11 cellular contexts compared by ENCODE assay signal in the genomic region with DNA sequence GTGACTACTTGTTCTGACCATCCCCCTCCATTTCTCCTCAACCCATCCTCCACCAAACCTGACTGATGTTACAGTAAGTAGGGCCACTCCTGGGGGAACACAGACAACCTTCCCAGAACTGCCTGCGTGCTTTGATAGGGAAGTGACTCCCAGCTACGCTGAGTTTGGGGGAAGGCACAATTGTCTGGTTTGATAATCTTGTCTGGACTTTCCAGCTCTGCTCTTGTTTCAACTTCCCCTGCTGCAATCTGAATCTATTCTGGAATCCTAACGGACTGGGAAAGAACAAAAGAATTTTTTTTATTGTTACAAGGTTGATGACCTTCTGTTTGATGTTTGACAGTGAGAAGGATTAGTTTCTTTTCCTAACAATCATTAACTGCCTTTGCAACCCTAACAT.
DNase-seq lines count a peak whose midpoint lies in the region; ATAC-seq and TF ChIP-seq lines count a peak whose summit lies in the region.
"Had no signal": no experiment of that assay in that cellular context is flagged by ENCODE, and none has a peak within 500 bp of the region (broad histone marks: within the 10 kb centered on the region; RNA-seq: fewer than 3 reads in every experiment).

No MANE protein-coding gene starts in this region.

- H3K9me3 ChIP-seq in heart left ventricle: no peaks in the 10 kb centered on the region
- H3K9me3 ChIP-seq in body of pancreas: no peaks in the 10 kb centered on the region
- no peaks in the 10 kb centered on the region for H3K9me3 ChIP-seq in transverse colon
- no peaks in the 10 kb centered on the region for H3K9me3 ChIP-seq in tibial artery

- H3K27ac ChIP-seq in heart left ventricle (no peak overlapping the region), body of pancreas (no peak overlapping the region), transverse colon (no peak overlapping the region), tibial artery (no peak overlapping the region)

- peak; percentile 15 for TF ChIP-seq EP300 in transverse colon (IDR thresholded peaks at IDR 0.05; ENCODE audit: low read depth)

- WGBS in heart left ventricle, 4 donors: 14 to 21% (median 17%) methylated on average over 3 of the region's 3 CpGs
- 7 to 14% methylated on average over 3 of the region's 3 CpGs for WGBS in body of pancreas, 2 donors
- 29 to 65% methylated on average over 3 of the region's 3 CpGs for WGBS in transverse colon (ENCODE audit: low coverage in 1 of 2), 2 donors

- H3K4me3 ChIP-seq in heart left ventricle (no peak overlapping the region), body of pancreas (no peak overlapping the region), transverse colon (no peak overlapping the region), tibial artery (no peak overlapping the region)

- no peak for TF ChIP-seq POLR2A in heart left ventricle (IDR thresholded peaks at IDR 0.05)
- TF ChIP-seq POLR2A in body of pancreas (IDR thresholded peaks at IDR 0.05): no peak
- no peak for TF ChIP-seq POLR2A in transverse colon (IDR thresholded peaks at IDR 0.05)

- intact Hi-C loops in heart left ventricle (cut with DNase I): loop anchor here in 1 of 10 donors (10.0 kb wide), 1 partner anchor 143 kb away; no protein-coding TSS in a partner anchor
- intact Hi-C loops in Right ventricle myocardium inferior (cut with DNase I): no loop called here
- intact Hi-C loops in body of pancreas (cut with DNase I): no loop called here
- intact Hi-C loops in transverse colon (cut with DNase I; ENCODE audit: low total_unique reads): no loop called here
- intact Hi-C loops in tibial artery (cut with DNase I; ENCODE audit: low total_unique reads): no loop called here

- H3K27me3 ChIP-seq in heart left ventricle: no peaks in the 10 kb centered on the region
- no peaks in the 10 kb centered on the region for H3K27me3 ChIP-seq in body of pancreas
- H3K27me3 ChIP-seq in transverse colon: no peaks in the 10 kb centered on the region
- no peaks in the 10 kb centered on the region for H3K27me3 ChIP-seq in tibial artery

- H3K4me1 ChIP-seq in heart left ventricle: peaks cover 0 to 13% (median 0%) of the 10 kb centered on the region in 12 donors
- no peaks in the 10 kb centered on the region for H3K4me1 ChIP-seq in body of pancreas
- H3K4me1 ChIP-seq in transverse colon: peaks cover 0 to 20% (median 0%) of the 10 kb centered on the region in 4 donors
- H3K4me1 ChIP-seq in tibial artery: peaks cover 0 to 27% (median 0%) of the 10 kb centered on the region in 4 donors

- DNase-seq in heart left ventricle (peak in 1 of 5 donors; percentile 19), Right ventricle myocardium inferior (ENCODE audit: missing footprints) (no peak), body of pancreas (no peak), kidney tubule cell (ENCODE audit: low spot score) (peak; percentile 36), transverse colon (no peak), tibial artery (no peak)
- no peak for DNase-seq in central memory CD4-positive, alpha-beta T cell
- DNase-seq: activated B cell treated with CpG ODN at 0.5 μM for 24 hours; activated T-cell treated with anti-CD3 and anti-CD28 coated beads, Interleukin-2, amount 50 U/mL, for 48 hours; NCI-H1930 had no signal

- ATAC-seq in heart left ventricle: peak in 3 of 4 donors; percentile 53 to 59 (median 55)
- ATAC-seq in Right ventricle myocardium inferior: no peak
- ATAC-seq in body of pancreas: peak; percentile 18
- no peak for ATAC-seq in HG03108 (IDR thresholded peaks at IDR 0.05; ENCODE audit: unreplicated experiment)

- H3K36me3 ChIP-seq in heart left ventricle: no peaks in the 10 kb centered on the region
- H3K36me3 ChIP-seq in body of pancreas (replicated peaks in 1 of 2; ENCODE audit: insufficient read depth in 1 of 2, low read depth in 2 of 2): no peaks in the 10 kb centered on the region
- no peaks in the 10 kb centered on the region for H3K36me3 ChIP-seq in transverse colon
- H3K36me3 ChIP-seq in tibial artery: no peaks in the 10 kb centered on the region

- in situ Hi-C loops in transverse colon (cut with MboI; ENCODE audit: low pct_ligation_motif_present in 1 of 4, low pct_unique_long_range_greater_than_20kb in 1 of 4, low sequenced_read_pairs in 3 of 4): no loop called here

- no peak for TF ChIP-seq CTCF in heart left ventricle (IDR thresholded peaks at IDR 0.05)
- no peak for TF ChIP-seq CTCF in body of pancreas (IDR thresholded peaks at IDR 0.05)
- TF ChIP-seq CTCF in transverse colon (IDR thresholded peaks at IDR 0.05): no peak
- TF ChIP-seq CTCF in tibial artery (IDR thresholded peaks at IDR 0.05): no peak

Comparison
In these comparisons a context has a peak if more than half of its experiments do, and no peak if none do; other contexts are left out.
1. ATAC-seq: peak in heart left ventricle (3 of 4) and body of pancreas (single experiment); none in Right ventricle myocardium inferior (single experiment) and HG03108 (single experiment).